2 cellular contexts compared by ENCODE assay signal in the genomic region with DNA sequence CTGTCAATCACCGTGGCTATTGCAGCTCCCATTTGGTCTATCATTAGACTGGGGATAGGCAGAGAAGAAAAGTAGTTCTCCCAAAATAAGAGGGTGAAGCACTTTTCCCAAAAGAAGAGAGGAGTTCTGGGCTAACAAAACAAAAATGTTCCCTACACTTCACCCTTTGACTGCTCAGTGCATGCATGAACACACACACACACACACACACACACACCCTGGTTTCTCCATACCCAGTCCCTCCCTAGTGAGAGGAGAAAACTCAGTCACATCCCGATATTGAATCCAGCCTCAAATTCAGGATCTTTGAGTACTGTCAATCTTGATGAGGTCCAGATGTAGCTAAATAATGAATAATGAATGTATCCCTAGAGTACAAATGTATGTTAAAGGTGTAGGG.
TF ChIP-seq lines count a peak whose summit lies in the region.

No MANE protein-coding gene starts in this region.

TF ChIP-seq in liver, 16 proteins besides CTCF, POLR2A, EP300 and RAD21:
- TF ChIP-seq, protein P1, sequence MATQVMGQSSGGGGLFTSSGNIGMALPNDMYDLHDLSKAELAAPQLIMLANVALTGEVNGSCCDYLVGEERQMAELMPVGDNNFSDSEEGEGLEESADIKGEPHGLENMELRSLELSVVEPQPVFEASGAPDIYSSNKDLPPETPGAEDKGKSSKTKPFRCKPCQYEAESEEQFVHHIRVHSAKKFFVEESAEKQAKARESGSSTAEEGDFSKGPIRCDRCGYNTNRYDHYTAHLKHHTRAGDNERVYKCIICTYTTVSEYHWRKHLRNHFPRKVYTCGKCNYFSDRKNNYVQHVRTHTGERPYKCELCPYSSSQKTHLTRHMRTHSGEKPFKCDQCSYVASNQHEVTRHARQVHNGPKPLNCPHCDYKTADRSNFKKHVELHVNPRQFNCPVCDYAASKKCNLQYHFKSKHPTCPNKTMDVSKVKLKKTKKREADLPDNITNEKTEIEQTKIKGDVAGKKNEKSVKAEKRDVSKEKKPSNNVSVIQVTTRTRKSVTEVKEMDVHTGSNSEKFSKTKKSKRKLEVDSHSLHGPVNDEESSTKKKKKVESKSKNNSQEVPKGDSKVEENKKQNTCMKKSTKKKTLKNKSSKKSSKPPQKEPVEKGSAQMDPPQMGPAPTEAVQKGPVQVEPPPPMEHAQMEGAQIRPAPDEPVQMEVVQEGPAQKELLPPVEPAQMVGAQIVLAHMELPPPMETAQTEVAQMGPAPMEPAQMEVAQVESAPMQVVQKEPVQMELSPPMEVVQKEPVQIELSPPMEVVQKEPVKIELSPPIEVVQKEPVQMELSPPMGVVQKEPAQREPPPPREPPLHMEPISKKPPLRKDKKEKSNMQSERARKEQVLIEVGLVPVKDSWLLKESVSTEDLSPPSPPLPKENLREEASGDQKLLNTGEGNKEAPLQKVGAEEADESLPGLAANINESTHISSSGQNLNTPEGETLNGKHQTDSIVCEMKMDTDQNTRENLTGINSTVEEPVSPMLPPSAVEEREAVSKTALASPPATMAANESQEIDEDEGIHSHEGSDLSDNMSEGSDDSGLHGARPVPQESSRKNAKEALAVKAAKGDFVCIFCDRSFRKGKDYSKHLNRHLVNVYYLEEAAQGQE (IDR thresholded peaks at IDR 0.05): no peak
- TF ChIP-seq FOXA1 (IDR thresholded peaks at IDR 0.05) (no peak), SP1 (IDR thresholded peaks at IDR 0.05) (no peak), YY1 (IDR thresholded peaks at IDR 0.05) (no peak), GABPA (IDR thresholded peaks at IDR 0.05 in 1 of 2, conservative IDR thresholded peaks at IDR 0.05 in 1 of 2) (no peak), RXRA (IDR thresholded peaks at IDR 0.05) (peak in 1 of 2 donors; percentile 52), JUND (IDR thresholded peaks at IDR 0.05) (no peak), HNF4G (IDR thresholded peaks at IDR 0.05) (no peak), EGR1 (IDR thresholded peaks at IDR 0.05; ENCODE audit: low read depth in 2 of 2) (no peak), TAF1 (conservative IDR thresholded peaks at IDR 0.05) (no peak), HNF4A (conservative IDR thresholded peaks at IDR 0.05) (peak in 1 of 2 donors; percentile 27), FOXA2 (IDR thresholded peaks at IDR 0.05) (no peak), NR2F2 (IDR thresholded peaks at IDR 0.05) (no peak)
- TF ChIP-seq, protein P2, sequence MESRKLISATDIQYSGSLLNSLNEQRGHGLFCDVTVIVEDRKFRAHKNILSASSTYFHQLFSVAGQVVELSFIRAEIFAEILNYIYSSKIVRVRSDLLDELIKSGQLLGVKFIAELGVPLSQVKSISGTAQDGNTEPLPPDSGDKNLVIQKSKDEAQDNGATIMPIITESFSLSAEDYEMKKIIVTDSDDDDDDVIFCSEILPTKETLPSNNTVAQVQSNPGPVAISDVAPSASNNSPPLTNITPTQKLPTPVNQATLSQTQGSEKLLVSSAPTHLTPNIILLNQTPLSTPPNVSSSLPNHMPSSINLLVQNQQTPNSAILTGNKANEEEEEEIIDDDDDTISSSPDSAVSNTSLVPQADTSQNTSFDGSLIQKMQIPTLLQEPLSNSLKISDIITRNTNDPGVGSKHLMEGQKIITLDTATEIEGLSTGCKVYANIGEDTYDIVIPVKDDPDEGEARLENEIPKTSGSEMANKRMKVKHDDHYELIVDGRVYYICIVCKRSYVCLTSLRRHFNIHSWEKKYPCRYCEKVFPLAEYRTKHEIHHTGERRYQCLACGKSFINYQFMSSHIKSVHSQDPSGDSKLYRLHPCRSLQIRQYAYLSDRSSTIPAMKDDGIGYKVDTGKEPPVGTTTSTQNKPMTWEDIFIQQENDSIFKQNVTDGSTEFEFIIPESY (IDR thresholded peaks at IDR 0.05): no peak
- TF ChIP-seq, protein P3, sequence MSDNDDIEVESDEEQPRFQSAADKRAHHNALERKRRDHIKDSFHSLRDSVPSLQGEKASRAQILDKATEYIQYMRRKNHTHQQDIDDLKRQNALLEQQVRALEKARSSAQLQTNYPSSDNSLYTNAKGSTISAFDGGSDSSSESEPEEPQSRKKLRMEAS (IDR thresholded peaks at IDR 0.05): no peak
- TF ChIP-seq, protein P4, sequence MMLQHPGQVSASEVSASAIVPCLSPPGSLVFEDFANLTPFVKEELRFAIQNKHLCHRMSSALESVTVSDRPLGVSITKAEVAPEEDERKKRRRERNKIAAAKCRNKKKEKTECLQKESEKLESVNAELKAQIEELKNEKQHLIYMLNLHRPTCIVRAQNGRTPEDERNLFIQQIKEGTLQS (IDR thresholded peaks at IDR 0.05): no peak

TF ChIP-seq in HepG2, 621 proteins besides CTCF, POLR2A, EP300 and RAD21:
- TF ChIP-seq, protein P5, sequence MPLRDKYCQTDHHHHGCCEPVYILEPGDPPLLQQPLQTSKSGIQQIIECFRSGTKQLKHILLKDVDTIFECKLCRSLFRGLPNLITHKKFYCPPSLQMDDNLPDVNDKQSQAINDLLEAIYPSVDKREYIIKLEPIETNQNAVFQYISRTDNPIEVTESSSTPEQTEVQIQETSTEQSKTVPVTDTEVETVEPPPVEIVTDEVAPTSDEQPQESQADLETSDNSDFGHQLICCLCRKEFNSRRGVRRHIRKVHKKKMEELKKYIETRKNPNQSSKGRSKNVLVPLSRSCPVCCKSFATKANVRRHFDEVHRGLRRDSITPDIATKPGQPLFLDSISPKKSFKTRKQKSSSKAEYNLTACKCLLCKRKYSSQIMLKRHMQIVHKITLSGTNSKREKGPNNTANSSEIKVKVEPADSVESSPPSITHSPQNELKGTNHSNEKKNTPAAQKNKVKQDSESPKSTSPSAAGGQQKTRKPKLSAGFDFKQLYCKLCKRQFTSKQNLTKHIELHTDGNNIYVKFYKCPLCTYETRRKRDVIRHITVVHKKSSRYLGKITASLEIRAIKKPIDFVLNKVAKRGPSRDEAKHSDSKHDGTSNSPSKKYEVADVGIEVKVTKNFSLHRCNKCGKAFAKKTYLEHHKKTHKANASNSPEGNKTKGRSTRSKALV (CRISPR knock-in tag; IDR thresholded peaks at IDR 0.05): no peak
- TF ChIP-seq, protein P6, sequence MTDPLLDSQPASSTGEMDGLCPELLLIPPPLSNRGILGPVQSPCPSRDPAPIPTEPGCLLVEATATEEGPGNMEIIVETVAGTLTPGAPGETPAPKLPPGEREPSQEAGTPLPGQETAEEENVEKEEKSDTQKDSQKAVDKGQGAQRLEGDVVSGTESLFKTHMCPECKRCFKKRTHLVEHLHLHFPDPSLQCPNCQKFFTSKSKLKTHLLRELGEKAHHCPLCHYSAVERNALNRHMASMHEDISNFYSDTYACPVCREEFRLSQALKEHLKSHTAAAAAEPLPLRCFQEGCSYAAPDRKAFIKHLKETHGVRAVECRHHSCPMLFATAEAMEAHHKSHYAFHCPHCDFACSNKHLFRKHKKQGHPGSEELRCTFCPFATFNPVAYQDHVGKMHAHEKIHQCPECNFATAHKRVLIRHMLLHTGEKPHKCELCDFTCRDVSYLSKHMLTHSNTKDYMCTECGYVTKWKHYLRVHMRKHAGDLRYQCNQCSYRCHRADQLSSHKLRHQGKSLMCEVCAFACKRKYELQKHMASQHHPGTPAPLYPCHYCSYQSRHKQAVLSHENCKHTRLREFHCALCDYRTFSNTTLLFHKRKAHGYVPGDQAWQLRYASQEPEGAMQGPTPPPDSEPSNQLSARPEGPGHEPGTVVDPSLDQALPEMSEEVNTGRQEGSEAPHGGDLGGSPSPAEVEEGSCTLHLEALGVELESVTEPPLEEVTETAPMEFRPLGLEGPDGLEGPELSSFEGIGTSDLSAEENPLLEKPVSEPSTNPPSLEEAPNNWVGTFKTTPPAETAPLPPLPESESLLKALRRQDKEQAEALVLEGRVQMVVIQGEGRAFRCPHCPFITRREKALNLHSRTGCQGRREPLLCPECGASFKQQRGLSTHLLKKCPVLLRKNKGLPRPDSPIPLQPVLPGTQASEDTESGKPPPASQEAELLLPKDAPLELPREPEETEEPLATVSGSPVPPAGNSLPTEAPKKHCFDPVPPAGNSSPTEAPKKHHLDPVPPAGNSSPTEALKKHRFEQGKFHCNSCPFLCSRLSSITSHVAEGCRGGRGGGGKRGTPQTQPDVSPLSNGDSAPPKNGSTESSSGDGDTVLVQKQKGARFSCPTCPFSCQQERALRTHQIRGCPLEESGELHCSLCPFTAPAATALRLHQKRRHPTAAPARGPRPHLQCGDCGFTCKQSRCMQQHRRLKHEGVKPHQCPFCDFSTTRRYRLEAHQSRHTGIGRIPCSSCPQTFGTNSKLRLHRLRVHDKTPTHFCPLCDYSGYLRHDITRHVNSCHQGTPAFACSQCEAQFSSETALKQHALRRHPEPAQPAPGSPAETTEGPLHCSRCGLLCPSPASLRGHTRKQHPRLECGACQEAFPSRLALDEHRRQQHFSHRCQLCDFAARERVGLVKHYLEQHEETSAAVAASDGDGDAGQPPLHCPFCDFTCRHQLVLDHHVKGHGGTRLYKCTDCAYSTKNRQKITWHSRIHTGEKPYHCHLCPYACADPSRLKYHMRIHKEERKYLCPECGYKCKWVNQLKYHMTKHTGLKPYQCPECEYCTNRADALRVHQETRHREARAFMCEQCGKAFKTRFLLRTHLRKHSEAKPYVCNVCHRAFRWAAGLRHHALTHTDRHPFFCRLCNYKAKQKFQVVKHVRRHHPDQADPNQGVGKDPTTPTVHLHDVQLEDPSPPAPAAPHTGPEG (CRISPR knock-in tag; IDR thresholded peaks at IDR 0.05): no peak
- TF ChIP-seq, protein P7, sequence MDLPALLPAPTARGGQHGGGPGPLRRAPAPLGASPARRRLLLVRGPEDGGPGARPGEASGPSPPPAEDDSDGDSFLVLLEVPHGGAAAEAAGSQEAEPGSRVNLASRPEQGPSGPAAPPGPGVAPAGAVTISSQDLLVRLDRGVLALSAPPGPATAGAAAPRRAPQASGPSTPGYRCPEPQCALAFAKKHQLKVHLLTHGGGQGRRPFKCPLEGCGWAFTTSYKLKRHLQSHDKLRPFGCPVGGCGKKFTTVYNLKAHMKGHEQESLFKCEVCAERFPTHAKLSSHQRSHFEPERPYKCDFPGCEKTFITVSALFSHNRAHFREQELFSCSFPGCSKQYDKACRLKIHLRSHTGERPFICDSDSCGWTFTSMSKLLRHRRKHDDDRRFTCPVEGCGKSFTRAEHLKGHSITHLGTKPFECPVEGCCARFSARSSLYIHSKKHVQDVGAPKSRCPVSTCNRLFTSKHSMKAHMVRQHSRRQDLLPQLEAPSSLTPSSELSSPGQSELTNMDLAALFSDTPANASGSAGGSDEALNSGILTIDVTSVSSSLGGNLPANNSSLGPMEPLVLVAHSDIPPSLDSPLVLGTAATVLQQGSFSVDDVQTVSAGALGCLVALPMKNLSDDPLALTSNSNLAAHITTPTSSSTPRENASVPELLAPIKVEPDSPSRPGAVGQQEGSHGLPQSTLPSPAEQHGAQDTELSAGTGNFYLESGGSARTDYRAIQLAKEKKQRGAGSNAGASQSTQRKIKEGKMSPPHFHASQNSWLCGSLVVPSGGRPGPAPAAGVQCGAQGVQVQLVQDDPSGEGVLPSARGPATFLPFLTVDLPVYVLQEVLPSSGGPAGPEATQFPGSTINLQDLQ (CRISPR knock-in tag; IDR thresholded peaks at IDR 0.05): no peak
- TF ChIP-seq ZBTB7B (CRISPR knock-in tag; IDR thresholded peaks at IDR 0.05) (no peak), EED (CRISPR knock-in tag; IDR thresholded peaks at IDR 0.05) (no peak), JUNB (CRISPR knock-in tag; IDR thresholded peaks at IDR 0.05; ENCODE audit: borderline replicate concordance) (no peak), KAT8 (CRISPR knock-in tag; IDR thresholded peaks at IDR 0.05) (no peak), ZNF883 (CRISPR knock-in tag; IDR thresholded peaks at IDR 0.05; ENCODE audit: not compliant biosample characterization) (no peak), SAFB2 (CRISPR knock-in tag; IDR thresholded peaks at IDR 0.05; ENCODE audit: borderline replicate concordance, low read depth) (no peak), ZNF274 (CRISPR knock-in tag; IDR thresholded peaks at IDR 0.05) (no peak), ZNF607 (CRISPR knock-in tag; IDR thresholded peaks at IDR 0.05; ENCODE audit: borderline replicate concordance) (no peak), CHCHD3 (CRISPR knock-in tag; IDR thresholded peaks at IDR 0.05) (no peak), SSRP1 (CRISPR knock-in tag; IDR thresholded peaks at IDR 0.05) (no peak), RBM22 (optimal IDR thresholded peaks at IDR 0.05; ENCODE audit: low read length) (no peak), ATM (IDR thresholded peaks at IDR 0.05; ENCODE audit: borderline replicate concordance) (no peak), RFXANK (CRISPR knock-in tag; IDR thresholded peaks at IDR 0.05) (no peak), POLR2G (IDR thresholded peaks at IDR 0.05; ENCODE audit: low read depth, low read length) (no peak), RBAK (CRISPR knock-in tag; IDR thresholded peaks at IDR 0.05) (no peak)
- TF ChIP-seq, protein P8, sequence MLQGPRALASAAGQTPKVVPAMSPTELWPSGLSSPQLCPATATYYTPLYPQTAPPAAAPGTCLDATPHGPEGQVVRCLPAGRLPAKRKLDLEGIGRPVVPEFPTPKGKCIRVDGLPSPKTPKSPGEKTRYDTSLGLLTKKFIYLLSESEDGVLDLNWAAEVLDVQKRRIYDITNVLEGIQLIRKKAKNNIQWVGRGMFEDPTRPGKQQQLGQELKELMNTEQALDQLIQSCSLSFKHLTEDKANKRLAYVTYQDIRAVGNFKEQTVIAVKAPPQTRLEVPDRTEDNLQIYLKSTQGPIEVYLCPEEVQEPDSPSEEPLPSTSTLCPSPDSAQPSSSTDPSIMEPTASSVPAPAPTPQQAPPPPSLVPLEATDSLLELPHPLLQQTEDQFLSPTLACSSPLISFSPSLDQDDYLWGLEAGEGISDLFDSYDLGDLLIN (CRISPR knock-in tag; IDR thresholded peaks at IDR 0.05; ENCODE audit: borderline replicate concordance): no peak
